ENCODE assay signal across 8 cellular contexts in genomic region chr1:94805912-94806311, GRCh38. TPM values are rescaled to one million over a fixed set of nuclear protein-coding genes. Genes with fewer than 3 reads are reported as not detected.
DNase-seq lines count a peak whose midpoint lies in the region.

No MANE protein-coding gene starts in this region.

- in situ Hi-C loops in G401 (cut with HindIII; ENCODE audit: low sequenced_read_pairs): no loop called here
- in situ Hi-C loops in HAP-1 (cut with MboI; ENCODE audit: low sequenced_read_pairs): loop anchor here (25.0 kb wide), 2 partner anchors 469 to 744 kb away; no protein-coding TSS in a partner anchor

- no peaks in the 10 kb centered on the region for H3K9me3 ChIP-seq in HAP-1

- no peak overlapping the region for H3K4me3 ChIP-seq in HAP-1

- DNase-seq in G401 (ENCODE audit: low spot score) (peak; percentile 82), HAP-1 (ENCODE audit: low spot score in 2 of 2) (peak; percentile 46 to 70), NCI-H2196 (lab: John Stamatoyannopoulos, UW; ENCODE audit: unreplicated experiment) (peak; percentile 52), ecto neural progenitor cell (ENCODE audit: low spot score) (peak; percentile 71), lung microvascular endothelial cell (ENCODE audit: low read depth in 2 of 2) (peak; percentile 66 to 80), epidermal melanocyte (ENCODE audit: insufficient read length, low spot score) (no peak)
- peak; percentile 62 for DNase-seq in activated CD4-positive, alpha-beta T cell treated with anti-CD3 and anti-CD28 coated beads for 48 hours
- peak; percentile 7 for DNase-seq in stimulated activated CD8-positive, alpha-beta memory T cell treated with anti-CD3 and anti-CD28 coated beads, Interleukin-7, amount 100 ng/mL, for 24 hours (ENCODE audit: low read depth)

- peaks cover 27% of the 10 kb centered on the region for H3K4me1 ChIP-seq in HAP-1

- no peaks in the 10 kb centered on the region for H3K27me3 ChIP-seq in HAP-1 (ENCODE audit: low read depth)

- H3K36me3 ChIP-seq in HAP-1 (replicated peaks): no peaks in the 10 kb centered on the region

RNA-seq across cellular contexts. Expression of gene SLC44A3, which starts 14.2 kb away (rescaled TPM):
- 0.31 and 2.5 TPM in 2 replicates for total RNA-seq in G401 (2014; rRNA removed; shearing (Covaris generic))
- total RNA-seq in lung microvascular endothelial cell: 2.0 and 4.8 TPM in 2 replicates
